20 cellular contexts compared by ENCODE assay signal in genomic region chr21:31185663-31186062, GRCh38.
DNase-seq lines count a peak whose midpoint lies in the region; ATAC-seq lines count a peak whose summit lies in the region.
"Had no signal": no experiment of that assay in that cellular context is flagged by ENCODE, and none has a peak within 500 bp of the region (broad histone marks: within the 10 kb centered on the region; RNA-seq: fewer than 3 reads in every experiment).

No MANE protein-coding gene starts in this region.

- peak overlapping the region; percentile 72 for H3K27ac Mint-ChIP-seq in stimulated activated naive CD8-positive, alpha-beta T cell treated with anti-CD3 and anti-CD28 coated beads, Interleukin-15, Interleukin-2, amounts not matched to agents 100 ng/mL and 50 ng/mL, for 24 hours
- H3K27ac Mint-ChIP-seq in activated naive CD4-positive, alpha-beta T cell treated with anti-CD3 and anti-CD28 coated beads, Interleukin-2, amount 50 U/mL, for 72 hours = peak overlapping the region; percentile 84 to 97
- H3K27ac Mint-ChIP-seq: endodermal cell, memory B cell, natural killer cell had no signal

- peaks cover 78% of the 10 kb centered on the region for H3K4me1 Mint-ChIP-seq in stimulated activated naive CD8-positive, alpha-beta T cell treated with anti-CD3 and anti-CD28 coated beads, Interleukin-15, Interleukin-2, amounts not matched to agents 100 ng/mL and 50 ng/mL, for 24 hours (ENCODE audit: low read depth)
- H3K4me1 Mint-ChIP-seq: memory B cell, natural killer cell had no signal

- peaks cover 44% of the 10 kb centered on the region for H3K36me3 Mint-ChIP-seq in stimulated activated naive CD8-positive, alpha-beta T cell treated with anti-CD3 and anti-CD28 coated beads, Interleukin-15, Interleukin-2, amounts not matched to agents 100 ng/mL and 50 ng/mL, for 24 hours (ENCODE audit: low read depth)
- peaks cover 38 to 58% of the 10 kb centered on the region in 2 donors for H3K36me3 Mint-ChIP-seq in activated naive CD4-positive, alpha-beta T cell treated with anti-CD3 and anti-CD28 coated beads, Interleukin-2, amount 50 U/mL, for 72 hours
- H3K36me3 Mint-ChIP-seq: memory B cell, natural killer cell had no signal

- ATAC-seq in stimulated activated naive CD8-positive, alpha-beta T cell treated with anti-CD3 and anti-CD28 coated beads, Interleukin-15, Interleukin-2, amounts not matched to agents 100 U/mL and 50 U/mL, for 24 hours = no peak
- peak; percentile 11 to 31 for ATAC-seq in activated naive CD4-positive, alpha-beta T cell treated with anti-CD3 and anti-CD28 coated beads, Interleukin-2, amount 50 U/mL, for 72 hours
- no peak for ATAC-seq in GM19328 (IDR thresholded peaks at IDR 0.05; ENCODE audit: unreplicated experiment)
- ATAC-seq in HG03565 (IDR thresholded peaks at IDR 0.05; ENCODE audit: unreplicated experiment) = no peak
- ATAC-seq: body of pancreas, natural killer cell, pancreas, PC-3, right lobe of liver had no signal

- H3K27me3 Mint-ChIP-seq in stimulated activated naive CD8-positive, alpha-beta T cell treated with anti-CD3 and anti-CD28 coated beads, Interleukin-15, Interleukin-2, amounts not matched to agents 100 ng/mL and 50 ng/mL, for 24 hours = no peaks in the 10 kb centered on the region

- no peaks in the 10 kb centered on the region for H3K9me3 Mint-ChIP-seq in stimulated activated naive CD8-positive, alpha-beta T cell treated with anti-CD3 and anti-CD28 coated beads, Interleukin-15, Interleukin-2, amounts not matched to agents 100 ng/mL and 50 ng/mL, for 24 hours
- no peaks in the 10 kb centered on the region for H3K9me3 Mint-ChIP-seq in activated naive CD4-positive, alpha-beta T cell treated with anti-CD3 and anti-CD28 coated beads, Interleukin-2, amount 50 U/mL, for 72 hours
- H3K9me3 Mint-ChIP-seq: endodermal cell, memory B cell, natural killer cell had no signal

- DNase-seq in NCI-H82 (lab: John Stamatoyannopoulos, UW) (peak; percentile 10), NCI-H82 treated with DMSO at 0.1 percent for 48 hours (lab: John Stamatoyannopoulos, UW; ENCODE audit: unreplicated experiment) (no peak), hippocampal formation (lab: John Stamatoyannopoulos, UW) (no peak)
- DNase-seq in stimulated activated naive CD8-positive, alpha-beta T cell treated with anti-CD3 and anti-CD28 coated beads, Interleukin-15, Interleukin-2, amounts not matched to agents 100 U/mL and 50 U/mL, for 24 hours = no peak
- DNase-seq in activated naive CD4-positive, alpha-beta T cell treated with anti-CD3 and anti-CD28 coated beads, Interleukin-2, amount 50 U/mL, for 72 hours (ENCODE audit: low spot score in 2 of 2) = no peak
- DNase-seq: body of pancreas, Calu3, endodermal cell, natural killer cell, NCI-H2171 treated with DMSO at 0.1 percent for 48 hours, NCI-H526 treated with DMSO at 0.1 percent for 48 hours, pancreas, PC-3, right lobe of liver, SHP77 treated with DMSO at 0.1 percent for 48 hours, uterus had no signal

- peak overlapping the region; percentile 40 for H3K4me3 Mint-ChIP-seq in stimulated activated naive CD8-positive, alpha-beta T cell treated with anti-CD3 and anti-CD28 coated beads, Interleukin-15, Interleukin-2, amounts not matched to agents 100 ng/mL and 50 ng/mL, for 24 hours
- H3K4me3 Mint-ChIP-seq: endodermal cell, memory B cell, natural killer cell had no signal

Comparison
In these comparisons a context has a peak if more than half of its experiments do, and no peak if none do; other contexts are left out.
1. ATAC-seq: peak in activated naive CD4-positive, alpha-beta T cell treated with anti-CD3 and anti-CD28 coated beads, Interleukin-2, amount 50 U/mL, for 72 hours (2 of 2); none in stimulated activated naive CD8-positive, alpha-beta T cell treated with anti-CD3 and anti-CD28 coated beads, Interleukin-15, Interleukin-2, amounts not matched to agents 100 U/mL and 50 U/mL, for 24 hours (single experiment), GM19328 (single experiment) and HG03565 (single experiment).